In genomic region chr12:42932937-42933336, GRCh38 we compare ENCODE assay signal across 16 cellular contexts.
"Had no signal": no experiment of that assay in that cellular context is flagged by ENCODE, and none has a peak within 500 bp of the region (broad histone marks: within the 10 kb centered on the region; RNA-seq: fewer than 3 reads in every experiment).

No MANE protein-coding gene starts in this region.

- H3K36me3 ChIP-seq: ovary, right atrium auricular region, tibial nerve, upper lobe of right lung had no signal

- ATAC-seq: mucosa of descending colon; naive thymus-derived CD8-positive, alpha-beta T cell; stimulated activated memory B cell treated with anti-CD40 and anti-IgM and Interleukin-4, amounts not matched to agents 10 μg/mL and 1 μg/mL and 100 μg/mL, for 72 hours had no signal

- H3K9me3 ChIP-seq: ovary, right atrium auricular region, testis, tibial nerve, upper lobe of right lung had no signal

- H3K4me3 ChIP-seq: dorsolateral prefrontal cortex, mucosa of descending colon, ovary, right atrium auricular region, testis, tibial nerve, upper lobe of right lung had no signal

- H3K27ac ChIP-seq: ovary, right atrium auricular region, testis, tibial nerve, upper lobe of right lung had no signal

- DNase-seq: cortex of kidney; effector CD8-positive, alpha-beta T cell; foreskin melanocyte; head of caudate nucleus; hypothalamus; kidney glomerular epithelial cell; mucosa of descending colon; naive thymus-derived CD8-positive, alpha-beta T cell; ovary; stimulated activated CD4-positive, alpha-beta T cell treated with anti-CD3 and anti-CD28 coated beads, Interleukin-4, amount 100 ng/mL, for 24 hours; testis; upper lobe of right lung had no signal
